ENCODE assay signal across 1 cellular context in the genomic region with DNA sequence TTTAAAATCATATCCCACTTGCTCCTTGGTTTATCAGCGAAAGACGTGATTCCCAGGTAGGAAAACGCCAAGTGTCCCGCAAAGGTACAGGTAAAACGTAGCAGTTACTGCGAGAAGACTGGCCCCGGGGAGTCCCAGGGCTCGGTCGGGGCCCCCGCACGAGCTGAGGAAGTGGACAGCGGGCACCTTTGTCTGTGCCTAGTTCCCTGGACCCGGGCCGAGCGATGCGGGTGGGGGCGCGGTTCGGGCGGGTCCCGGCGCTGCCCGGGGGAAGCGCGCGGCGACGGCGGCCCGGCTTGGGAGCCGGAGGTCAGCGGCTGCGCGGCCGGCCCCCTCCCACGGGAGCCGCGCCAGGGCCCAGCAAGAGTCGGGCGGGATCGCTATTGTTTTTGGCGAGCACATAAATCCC.
TF ChIP-seq lines count a peak whose summit lies in the region.

No MANE protein-coding gene starts in this region.

TF ChIP-seq in H1, 55 proteins besides CTCF, POLR2A, EP300 and RAD21:
- no peak for TF ChIP-seq SRF (IDR thresholded peaks at IDR 0.05; ENCODE audit: low read depth, low read length)
- TF ChIP-seq ASH2L (IDR thresholded peaks at IDR 0.05; ENCODE audit: low read length) = peak; percentile 40
